In the genomic region with DNA sequence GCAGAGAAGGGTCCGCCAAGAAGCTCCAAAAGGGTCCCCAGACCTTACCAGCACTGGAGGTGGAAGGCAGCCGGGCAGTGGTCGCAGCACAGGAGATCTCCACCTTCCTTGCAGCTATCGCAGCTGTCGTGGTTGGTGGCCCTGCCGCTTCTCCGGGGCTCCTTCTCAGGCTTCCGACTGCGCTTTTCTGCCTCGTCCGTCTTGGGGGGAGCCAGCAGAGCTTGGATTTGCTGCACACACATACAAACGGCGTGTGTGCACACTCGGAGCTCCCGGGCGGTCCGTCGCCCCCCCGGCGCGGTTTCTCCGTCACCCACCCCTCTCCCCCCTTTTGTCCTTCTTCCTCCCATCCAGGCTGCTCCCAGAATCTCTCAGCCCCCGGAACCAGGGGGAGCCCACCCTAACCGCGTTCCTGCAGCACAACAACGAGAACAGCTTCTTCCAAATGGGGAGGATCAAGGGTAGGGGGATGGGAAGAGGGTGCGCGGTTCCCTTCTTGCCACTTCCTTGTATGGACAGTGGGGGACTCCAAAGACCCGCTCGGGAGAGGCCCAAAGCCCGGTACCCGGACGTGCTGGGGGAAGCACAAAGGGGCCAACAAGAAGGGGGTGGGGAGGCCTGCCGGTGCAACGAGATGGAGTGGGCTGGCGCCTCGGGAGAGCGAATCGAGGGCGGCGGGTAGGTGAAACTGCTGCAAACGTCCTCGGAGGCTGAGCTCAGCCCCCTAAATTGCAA, we compare ENCODE assay signal across 8 cellular contexts. TPM values are rescaled to one million over a fixed set of nuclear protein-coding genes. Genes with fewer than 3 reads are reported as not detected.
DNase-seq lines count a peak whose midpoint lies in the region; ATAC-seq and TF ChIP-seq lines count a peak whose summit lies in the region.

No MANE protein-coding gene starts in this region.

- POLR2A ChIA-PET in activated B cell treated with CpG ODN at 0.5 μM for 24 hours (lab: Charles Lee), result interaction anchor here (0.6 to 4.7 kb wide), 28 partner anchors 9 to 618 kb away, joined by 3 to 95 read pairs (median 8); partner anchors contain the start of genes BLTP2, FAM222B, FLOT2 and IFT20

- CTCF ChIA-PET in activated B cell treated with CpG ODN at 0.5 μM for 24 hours (lab: Charles Lee), result interaction anchor here (0.8 to 2.4 kb wide), 6 partner anchors 11 to 303 kb away, joined by 3 to 8 read pairs (median 3); no protein-coding TSS in a partner anchor

- no peaks in the 10 kb centered on the region for H3K9me2 ChIP-seq in MM.1S (replicated peaks; ENCODE audit: insufficient read depth, low read length)

- no peaks in the 10 kb centered on the region for H3K36me3 ChIP-seq in MM.1S (replicated peaks; ENCODE audit: insufficient read depth, low read length)

- H3K27ac ChIP-seq in MM.1S (ENCODE audit: low read length), result peak overlapping the region; percentile 54; the same call in 1 of the 2 replicates

- peaks cover 37% of the 10 kb centered on the region for H3K4me1 Mint-ChIP-seq in activated B cell treated with CpG ODN at 0.5 μM for 24 hours

- DNase-seq in DMS114 treated with DMSO at 0.1 percent for 48 hours (lab: John Stamatoyannopoulos, UW; ENCODE audit: unreplicated experiment) (peak; percentile 40), MM.1S (peak; percentile 31), activated B cell treated with CpG ODN at 0.5 μM for 24 hours (peak; percentile 47), cerebellum (ENCODE audit: low spot score) (peak; percentile 32), left lobe of liver (ENCODE audit: low spot score) (peak; percentile 63)
- peak; percentile 19 for DNase-seq in stimulated activated CD4-positive, alpha-beta T cell treated with anti-CD3 and anti-CD28 coated beads, Interleukin-2, amount 100 ng/mL, for 4 hours (ENCODE audit: low read depth)

- peak overlapping the region; percentile 88 for H3K4me3 ChIP-seq in MM.1S (ENCODE audit: low read length)

- intact Hi-C loops in activated B cell treated with CpG ODN at 0.5 μM for 24 hours (cut with micrococcal nuclease), result loop anchor here (5.0 to 10.0 kb wide), 4 partner anchors 288 to 645 kb away; partner anchors contain the start of genes ANKRD13B, SDF2, SPAG5 and SUPT6H

- no peaks in the 10 kb centered on the region for H3K27me3 ChIP-seq in MM.1S (replicated peaks; ENCODE audit: insufficient read depth, low read length)

- TF ChIP-seq CTCF in MM.1S (IDR thresholded peaks at IDR 0.05; ENCODE audit: low read length) (no peak), activated B cell treated with CpG ODN at 0.5 μM for 24 hours (IDR thresholded peaks at IDR 0.05) (no peak)

- H3F3A ChIP-seq in MM.1S (ENCODE audit: insufficient read depth, low read length), result peaks cover 33% of the 10 kb centered on the region

- ATAC-seq in activated B cell treated with CpG ODN at 0.5 μM for 24 hours (ENCODE audit: low read depth) (no peak), left lobe of liver (no peak), HG02981 (IDR thresholded peaks at IDR 0.05; ENCODE audit: unreplicated experiment) (no peak), HG02870 (IDR thresholded peaks at IDR 0.05; ENCODE audit: unreplicated experiment) (no peak)

- no peaks in the 10 kb centered on the region for H3K9me3 ChIP-seq in MM.1S (replicated peaks; ENCODE audit: insufficient read depth, low read length)

- peaks cover 4% of the 10 kb centered on the region for H4K20me1 ChIP-seq in MM.1S (ENCODE audit: insufficient read depth, low read length)

- H3K9ac ChIP-seq in MM.1S (ENCODE audit: low read length), result peak overlapping the region; percentile 73

- no peaks in the 10 kb centered on the region for H3K9me3 Mint-ChIP-seq in activated B cell treated with CpG ODN at 0.5 μM for 24 hours

- peaks cover 32% of the 10 kb centered on the region for H3K36me3 Mint-ChIP-seq in activated B cell treated with CpG ODN at 0.5 μM for 24 hours (ENCODE audit: low read depth)

- peaks cover 20% of the 10 kb centered on the region for H3K4me1 ChIP-seq in MM.1S (ENCODE audit: low read length)

- H3K27me3 Mint-ChIP-seq in activated B cell treated with CpG ODN at 0.5 μM for 24 hours, result no peaks in the 10 kb centered on the region

- peak overlapping the region; percentile 93 for H3K27ac Mint-ChIP-seq in activated B cell treated with CpG ODN at 0.5 μM for 24 hours

- H3K79me2 ChIP-seq in MM.1S (ENCODE audit: low read length), result peaks cover 60% of the 10 kb centered on the region

- peak overlapping the region; percentile 96 for H3K4me3 Mint-ChIP-seq in activated B cell treated with CpG ODN at 0.5 μM for 24 hours

- peak overlapping the region; percentile 70 for H2AFZ ChIP-seq in MM.1S (ENCODE audit: low read length)

- peak overlapping the region; percentile 81 for H3K4me2 ChIP-seq in MM.1S (ENCODE audit: low read depth, low read length)

RNA-seq across cellular contexts. Expression of gene PHF12, which starts 1.1 kb away (rescaled TPM):
- total RNA-seq in activated B cell treated with CpG ODN at 0.5 μM for 24 hours, result 89.2 and 96.5 TPM in 2 replicates
- 27.5 TPM for total RNA-seq in cerebellum
- total RNA-seq in left lobe of liver, result 15.2 TPM

RNA-seq across cellular contexts. Expression of gene DHRS13, which starts 47.3 kb away (rescaled TPM):
- total RNA-seq in activated B cell treated with CpG ODN at 0.5 μM for 24 hours (32.0 and 39.6 TPM in 2 replicates), cerebellum (25.0 TPM), left lobe of liver (5.5 TPM)

RNA-seq across cellular contexts. Expression of gene FLOT2, which starts 52.7 kb away (rescaled TPM):
- 303 and 321 TPM in 2 replicates for total RNA-seq in activated B cell treated with CpG ODN at 0.5 μM for 24 hours
- 23.5 TPM for total RNA-seq in cerebellum
- total RNA-seq in left lobe of liver, result 70.6 TPM

RNA-seq across cellular contexts. Expression of gene SEZ6, which starts 55.6 kb away (rescaled TPM):
- total RNA-seq in activated B cell treated with CpG ODN at 0.5 μM for 24 hours (not detected in 2 replicates), cerebellum (34.9 TPM), left lobe of liver (not detected)
